Comparison of ENCODE assay signal across 13 cellular contexts in genomic region chr3:171354706-171355582, GRCh38.
A peak's percentile ranks its signal among the peaks of the same experiment; 100 is the strongest.
DNase-seq lines count a peak whose midpoint lies in the region; ATAC-seq and TF ChIP-seq lines count a peak whose summit lies in the region.
"Had no signal": no experiment of that assay in that cellular context is flagged by ENCODE, and none has a peak within 500 bp of the region (broad histone marks: within the 10 kb centered on the region; RNA-seq: fewer than 3 reads in every experiment).

No MANE protein-coding gene starts in this region.

- no peak overlapping the region for H2BK12ac ChIP-seq in mesenchymal stem cell (ENCODE audit: low read length in 2 of 2)

- no peak overlapping the region for H3K4me3 ChIP-seq in CD4-positive, alpha-beta memory T cell (ENCODE audit: low read length in 2 of 2)
- H3K4me3 ChIP-seq in HEK293 (ENCODE audit: low read depth, low read length) (no peak overlapping the region), mesenchymal stem cell (ENCODE audit: insufficient read depth in 1 of 2, low read depth in 1 of 2, low read length in 2 of 2) (no peak overlapping the region)
- H3K4me3 ChIP-seq: adrenal gland had no signal

- no peak overlapping the region for H3K23ac ChIP-seq in mesenchymal stem cell (ENCODE audit: low read length in 2 of 2)

- no peaks in the 10 kb centered on the region for H3K27me3 ChIP-seq in CD4-positive, alpha-beta memory T cell (ENCODE audit: insufficient read depth, low read length)
- peaks cover 0 to 7% of the 10 kb centered on the region in 2 experiments for H3K27me3 ChIP-seq in mesenchymal stem cell (ENCODE audit: control insufficient read depth in 1 of 2, insufficient read depth in 1 of 2, low read length in 2 of 2)
- H3K27me3 ChIP-seq: adrenal gland had no signal

- POLR2A ChIA-PET in CD4-positive, alpha-beta memory T cell (lab: Charles Lee; ENCODE audit: partially characterized antibody): no interaction called here
- POLR2A ChIA-PET in HEK293 (lab: Yijun Ruan, JAX): no interaction called here

- peaks cover 3 to 8% of the 10 kb centered on the region in 2 donors for H3K36me3 Mint-ChIP-seq in CD4-positive, alpha-beta memory T cell

- no peak overlapping the region for H3K4me2 ChIP-seq in mesenchymal stem cell (ENCODE audit: low read length, poor library complexity, severe bottlenecking)

- no peak overlapping the region for H2BK15ac ChIP-seq in mesenchymal stem cell (ENCODE audit: low read depth, poor library complexity, severe bottlenecking)

- H2BK120ac ChIP-seq in mesenchymal stem cell (ENCODE audit: low read depth, low read length): no peak overlapping the region

- no peak for ATAC-seq in GM18870 (IDR thresholded peaks at IDR 0.05; ENCODE audit: unreplicated experiment)

- DNase-seq in CD4-positive, alpha-beta memory T cell: no peak
- no peak for DNase-seq in caudate nucleus (lab: John Stamatoyannopoulos, UW)
- DNase-seq in mesenchymal stem cell: no peak
- no peak for DNase-seq in NCI-H187 (lab: John Stamatoyannopoulos, UW)
- no peak for DNase-seq in SHP77 (lab: John Stamatoyannopoulos, UW)
- DNase-seq in NCI-H2081 (lab: John Stamatoyannopoulos, UW): no peak
- DNase-seq: DND-41 had no signal

- peaks cover 44% of the 10 kb centered on the region for H3K4me1 ChIP-seq in CD4-positive, alpha-beta memory T cell (ENCODE audit: insufficient read depth, low read length)
- H3K4me1 ChIP-seq in HEK293 (ENCODE audit: control insufficient read depth, insufficient read depth, low read length) (peaks cover 33% of the 10 kb centered on the region), mesenchymal stem cell (ENCODE audit: control insufficient read depth, insufficient read depth, low read depth, low read length) (peaks cover 14% of the 10 kb centered on the region)
- H3K4me1 ChIP-seq: parathyroid adenoma had no signal

- H3K27ac Mint-ChIP-seq in CD4-positive, alpha-beta memory T cell: peak overlapping the region in 4 of 7 donors; percentile 3 to 75 (median 42)
- H3K27ac Mint-ChIP-seq: B cell; dendritic cell treated with granulocyte-macrophage colony-stimulating factor and Interleukin-4, amounts not matched to agents 40 ng/mL and 50 ng/mL, for 4 days had no signal

- H3K9me3 ChIP-seq in CD4-positive, alpha-beta memory T cell (ENCODE audit: control insufficient read depth in 1 of 2, low read length in 2 of 2): no peaks in the 10 kb centered on the region
- H3K9me3 ChIP-seq in HEK293 (ENCODE audit: control insufficient read depth, insufficient read depth, low read depth, low read length): no peaks in the 10 kb centered on the region
- no peaks in the 10 kb centered on the region for H3K9me3 ChIP-seq in mesenchymal stem cell (ENCODE audit: control insufficient read depth, low read length)
- H3K9me3 ChIP-seq: adrenal gland had no signal

- CTCF ChIA-PET in CD4-positive, alpha-beta memory T cell (lab: Charles Lee; ENCODE audit: partially characterized antibody): no interaction called here
- CTCF ChIA-PET in HEK293 (lab: Yijun Ruan, JAX): interaction anchor here (0.6 to 1.3 kb wide), 4 partner anchors 10 to 197 kb away, joined by 3 to 4 read pairs (median 3); no protein-coding TSS in a partner anchor

- H2BK5ac ChIP-seq in mesenchymal stem cell (ENCODE audit: low read depth, low read length, poor library complexity, severe bottlenecking): no peak overlapping the region

- no peak overlapping the region for H3K4ac ChIP-seq in mesenchymal stem cell (ENCODE audit: low read depth in 1 of 2, low read length in 2 of 2)

- H2AK5ac ChIP-seq in mesenchymal stem cell (ENCODE audit: low read length, severe bottlenecking): peak overlapping the region; percentile 67

- H4K8ac ChIP-seq in mesenchymal stem cell (ENCODE audit: low read length): peak overlapping the region; percentile 14

- H3K4me3 Mint-ChIP-seq in CD4-positive, alpha-beta memory T cell: peak overlapping the region in 1 of 8 donors; percentile 58
- H3K4me3 Mint-ChIP-seq: B cell; dendritic cell treated with granulocyte-macrophage colony-stimulating factor and Interleukin-4, amounts not matched to agents 40 ng/mL and 50 ng/mL, for 4 days had no signal

- WGBS in mesenchymal stem cell: 73% methylated on average over 3 of the region's 4 CpGs

- no peaks in the 10 kb centered on the region for H3K36me3 ChIP-seq in CD4-positive, alpha-beta memory T cell (ENCODE audit: insufficient read depth, low read length)
- H3K36me3 ChIP-seq in HEK293 (ENCODE audit: control insufficient read depth in 2 of 2, insufficient read depth in 1 of 2, low read length in 2 of 2) (no peaks in the 10 kb centered on the region), mesenchymal stem cell (ENCODE audit: control insufficient read depth in 1 of 2, insufficient read depth in 2 of 2, low read depth in 1 of 2, low read length in 2 of 2) (no peaks in the 10 kb centered on the region)
- H3K36me3 ChIP-seq: adrenal gland had no signal

- no peak overlapping the region for H2AFZ ChIP-seq in mesenchymal stem cell (ENCODE audit: low read depth, low read length)
- H2AFZ ChIP-seq: parathyroid adenoma had no signal

- peaks cover 11% of the 10 kb centered on the region for H3K79me1 ChIP-seq in mesenchymal stem cell (replicated peaks; ENCODE audit: low read length, poor library complexity, severe bottlenecking)

- H3K18ac ChIP-seq in mesenchymal stem cell (ENCODE audit: low read depth in 1 of 2, low read length in 2 of 2): peak overlapping the region in 1 of 2 experiments; percentile 47

- H3K27ac ChIP-seq in CD4-positive, alpha-beta memory T cell (ENCODE audit: low read depth, low read length): no peak overlapping the region
- H3K27ac ChIP-seq in HEK293 (ENCODE audit: extremely low read depth, low read depth, low read length): no peak overlapping the region
- peak overlapping the region; percentile 60 for H3K27ac ChIP-seq in caudate nucleus (ENCODE audit: low read depth, low read length)
- no peak overlapping the region for H3K27ac ChIP-seq in mesenchymal stem cell (ENCODE audit: low read length, poor library complexity, severe bottlenecking)
- H3K27ac ChIP-seq: adrenal gland, parathyroid adenoma had no signal

- no peak overlapping the region for H3K14ac ChIP-seq in mesenchymal stem cell (ENCODE audit: low read length in 2 of 2)

- H4K91ac ChIP-seq in mesenchymal stem cell (ENCODE audit: low read length): no peak overlapping the region

- no peaks in the 10 kb centered on the region for H3K27me3 Mint-ChIP-seq in CD4-positive, alpha-beta memory T cell
- H3K27me3 Mint-ChIP-seq: B cell; dendritic cell treated with granulocyte-macrophage colony-stimulating factor and Interleukin-4, amounts not matched to agents 40 ng/mL and 50 ng/mL, for 4 days had no signal

- intact Hi-C loops in CD4-positive, alpha-beta memory T cell (cut with micrococcal nuclease): no loop called here

- no peak overlapping the region for H3K9ac ChIP-seq in mesenchymal stem cell (ENCODE audit: low read length)
- H3K9ac ChIP-seq: parathyroid adenoma had no signal

- peaks cover 0 to 2% (median 0%) of the 10 kb centered on the region in 8 donors for H3K9me3 Mint-ChIP-seq in CD4-positive, alpha-beta memory T cell
- H3K9me3 Mint-ChIP-seq: dendritic cell treated with granulocyte-macrophage colony-stimulating factor and Interleukin-4, amounts not matched to agents 40 ng/mL and 50 ng/mL, for 4 days had no signal

- H3K4me1 Mint-ChIP-seq in CD4-positive, alpha-beta memory T cell: peaks cover 45 to 97% (median 67%) of the 10 kb centered on the region in 4 donors

- no peak for TF ChIP-seq CTCF in HEK293 (tag by site-specific recombination; IDR thresholded peaks at IDR 0.05)

TF ChIP-seq in HEK293, 187 proteins besides CTCF, POLR2A, EP300 and RAD21 (continues in another document):
- TF ChIP-seq ZFP69B (tag by site-specific recombination; IDR thresholded peaks at IDR 0.05) (no peak), KLF7 (tag by site-specific recombination; IDR thresholded peaks at IDR 0.05; ENCODE audit: borderline replicate concordance) (no peak), ZNF157 (tag by site-specific recombination; IDR thresholded peaks at IDR 0.05) (no peak), ZNF488 (tag by site-specific recombination; IDR thresholded peaks at IDR 0.05) (no peak), ZNF501 (tag by site-specific recombination; IDR thresholded peaks at IDR 0.05) (no peak), ZFP37 (tag by site-specific recombination; IDR thresholded peaks at IDR 0.05) (no peak), ZFHX2 (tag by site-specific recombination; conservative IDR thresholded peaks at IDR 0.05) (no peak), ZNF24 (tag by site-specific recombination; IDR thresholded peaks at IDR 0.05) (peak; percentile 5; the same call in 1 of the 2 replicates)
- TF ChIP-seq, protein P1, sequence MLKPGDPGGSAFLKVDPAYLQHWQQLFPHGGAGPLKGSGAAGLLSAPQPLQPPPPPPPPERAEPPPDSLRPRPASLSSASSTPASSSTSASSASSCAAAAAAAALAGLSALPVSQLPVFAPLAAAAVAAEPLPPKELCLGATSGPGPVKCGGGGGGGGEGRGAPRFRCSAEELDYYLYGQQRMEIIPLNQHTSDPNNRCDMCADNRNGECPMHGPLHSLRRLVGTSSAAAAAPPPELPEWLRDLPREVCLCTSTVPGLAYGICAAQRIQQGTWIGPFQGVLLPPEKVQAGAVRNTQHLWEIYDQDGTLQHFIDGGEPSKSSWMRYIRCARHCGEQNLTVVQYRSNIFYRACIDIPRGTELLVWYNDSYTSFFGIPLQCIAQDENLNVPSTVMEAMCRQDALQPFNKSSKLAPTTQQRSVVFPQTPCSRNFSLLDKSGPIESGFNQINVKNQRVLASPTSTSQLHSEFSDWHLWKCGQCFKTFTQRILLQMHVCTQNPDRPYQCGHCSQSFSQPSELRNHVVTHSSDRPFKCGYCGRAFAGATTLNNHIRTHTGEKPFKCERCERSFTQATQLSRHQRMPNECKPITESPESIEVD (tag by site-specific recombination; IDR thresholded peaks at IDR 0.05): peak; percentile 80
